In the genomic region with DNA sequence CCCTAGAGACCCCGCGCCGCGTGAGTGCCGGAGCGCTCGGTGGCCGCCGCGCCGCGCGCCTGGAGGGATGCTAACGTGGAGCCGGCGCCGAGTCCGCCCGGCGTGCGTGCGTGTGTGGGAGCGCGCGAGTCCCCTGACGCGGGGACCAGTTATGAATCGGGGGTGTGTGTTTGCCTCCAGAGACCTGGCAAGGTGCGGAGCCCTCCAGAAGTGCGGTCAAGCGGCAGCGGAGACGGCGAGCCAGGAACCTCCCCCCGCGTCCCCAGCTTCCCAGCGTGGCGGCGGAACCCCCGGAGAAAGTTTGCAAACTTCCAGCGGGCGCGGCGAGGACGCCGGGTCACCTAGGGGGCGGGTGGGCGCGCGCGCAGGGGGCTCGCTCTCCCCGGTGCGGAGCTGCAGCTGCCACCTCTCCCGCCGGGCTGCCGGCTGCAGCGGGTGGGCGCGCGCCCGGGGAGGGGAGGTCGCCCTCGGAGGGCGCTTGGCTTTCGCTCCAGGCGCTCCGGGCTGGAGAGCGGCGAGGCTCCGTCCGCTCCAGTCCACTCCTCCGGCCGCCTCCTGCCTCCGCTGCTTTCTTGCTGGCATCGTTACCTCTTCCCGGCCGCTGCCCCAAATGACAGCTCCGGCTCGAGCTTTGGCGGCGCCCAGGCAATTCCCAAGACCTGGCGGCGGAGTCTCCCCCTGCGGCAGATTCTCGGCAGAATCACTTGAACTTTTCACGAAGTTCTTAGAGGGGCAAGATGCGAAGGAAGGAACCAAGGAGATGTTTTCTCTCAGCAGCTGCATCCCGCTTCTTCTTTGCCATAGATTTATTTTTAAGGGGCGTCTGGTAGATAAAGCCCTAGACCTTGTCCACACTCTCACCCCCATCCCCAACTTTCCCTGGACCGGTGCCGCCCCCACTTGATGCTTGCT, we compare ENCODE assay signal across 8 cellular contexts. TPM values are rescaled to one million over a fixed set of nuclear protein-coding genes. Genes with fewer than 3 reads are reported as not detected.
DNase-seq lines count a peak whose midpoint lies in the region; ATAC-seq and TF ChIP-seq lines count a peak whose summit lies in the region.

No MANE protein-coding gene starts in this region.

- H3K4me3 ChIP-seq in HCT116 (replicated peaks in 1 of 2; ENCODE audit: low read depth in 1 of 2, low read length in 2 of 2): no peak overlapping the region
- H3K4me3 ChIP-seq in foreskin fibroblast (ENCODE audit: low read depth in 1 of 2, low read length in 2 of 2): peak overlapping the region; percentile 61 to 90
- peak overlapping the region; percentile 68 for H3K4me3 ChIP-seq in neuron (ENCODE audit: low read length)

- POLR2A ChIA-PET in HCT116 (lab: Charles Lee): no interaction called here
- POLR2A ChIA-PET in activated CD4-positive, alpha-beta memory T cell treated with anti-CD3 and anti-CD28 coated beads, Interleukin-2, amount 10 ng/mL, durations not matched to agents 7 days and 5 days (lab: Charles Lee): no interaction called here

- H3K9me2 ChIP-seq in HCT116 (ENCODE audit: insufficient read depth): no peaks in the 10 kb centered on the region

- TF ChIP-seq RAD21 in HCT116 (IDR thresholded peaks at IDR 0.05; ENCODE audit: low read depth): no peak

- no peak for ATAC-seq in HCT116

- H3K9me3 Mint-ChIP-seq in CD14-positive monocyte: peaks cover 0 to 27% (median 12%) of the 10 kb centered on the region in 7 donors
- H3K9me3 Mint-ChIP-seq in activated CD4-positive, alpha-beta memory T cell treated with anti-CD3 and anti-CD28 coated beads, Interleukin-2, amount 10 ng/mL, durations not matched to agents 7 days and 5 days: no peaks in the 10 kb centered on the region

- H3K27me3 Mint-ChIP-seq in CD14-positive monocyte (ENCODE audit: low read depth in 3 of 3): peaks cover 74 to 95% (median 84%) of the 10 kb centered on the region in 3 donors
- peaks cover 63% of the 10 kb centered on the region for H3K27me3 Mint-ChIP-seq in activated CD4-positive, alpha-beta memory T cell treated with anti-CD3 and anti-CD28 coated beads, Interleukin-2, amount 10 ng/mL, durations not matched to agents 7 days and 5 days

- no peaks in the 10 kb centered on the region for H3K79me2 ChIP-seq in HCT116 (ENCODE audit: insufficient read depth, low read length)

- peak overlapping the region; percentile 97 to 99 for H3K4me3 Mint-ChIP-seq in CD14-positive monocyte
- H3K4me3 Mint-ChIP-seq in activated CD4-positive, alpha-beta memory T cell treated with anti-CD3 and anti-CD28 coated beads, Interleukin-2, amount 10 ng/mL, durations not matched to agents 7 days and 5 days: peak overlapping the region; percentile 54

- H3K9me3 ChIP-seq in HCT116 (ENCODE audit: control insufficient read depth in 1 of 2, insufficient read depth in 1 of 2, low read depth in 1 of 2, low read length in 2 of 2) (no peaks in the 10 kb centered on the region), neuron (ENCODE audit: low read length) (no peaks in the 10 kb centered on the region)

- no peak overlapping the region for H2AFZ ChIP-seq in HCT116 (ENCODE audit: low read depth, low read length, poor library complexity, severe bottlenecking)
- H2AFZ ChIP-seq in neuron (ENCODE audit: low read depth, low read length): peak overlapping the region; percentile 37

- CTCF ChIA-PET in HCT116 (lab: Charles Lee): no interaction called here
- CTCF ChIA-PET in activated CD4-positive, alpha-beta memory T cell treated with anti-CD3 and anti-CD28 coated beads, Interleukin-2, amount 10 ng/mL, durations not matched to agents 7 days and 5 days (lab: Charles Lee): no interaction called here

- peak overlapping the region in 6 of 7 donors; percentile 81 to 95 (median 92) for H3K27ac Mint-ChIP-seq in CD14-positive monocyte
- no peak overlapping the region for H3K27ac Mint-ChIP-seq in activated CD4-positive, alpha-beta memory T cell treated with anti-CD3 and anti-CD28 coated beads, Interleukin-2, amount 10 ng/mL, durations not matched to agents 7 days and 5 days

- H3K27me3 ChIP-seq in HCT116 (ENCODE audit: insufficient read depth, low read length): peaks cover 40% of the 10 kb centered on the region
- H3K27me3 ChIP-seq in neuron (ENCODE audit: insufficient read depth, low read length): no peaks in the 10 kb centered on the region

- TF ChIP-seq CTCF in CD14-positive monocyte (IDR thresholded peaks at IDR 0.05) (no peak), HCT116 (IDR thresholded peaks at IDR 0.05 in 2 of 3, conservative IDR thresholded peaks at IDR 0.05 in 1 of 3; ENCODE audit: borderline replicate concordance in 1 of 3, insufficient read depth in 1 of 3, low read depth in 2 of 3, low read length in 2 of 3) (no peak), foreskin fibroblast (IDR thresholded peaks at IDR 0.05; ENCODE audit: low read depth, low read length) (no peak)

- intact Hi-C loops in CD14-positive monocyte (cut with micrococcal nuclease) (loop anchor here (5.0 to 10.0 kb wide), 2 partner anchors 272 to 275 kb away; no protein-coding TSS in a partner anchor), HCT116 (cut with micrococcal nuclease) (no loop called here)

- no peak for DNase-seq in CD14-positive monocyte (ENCODE audit: low spot score)
- no peak for DNase-seq in HCT116 (ENCODE audit: low read depth, low spot score)
- no peak for DNase-seq in activated CD4-positive, alpha-beta memory T cell treated with anti-CD3 and anti-CD28 coated beads, Interleukin-2, amount 10 ng/mL, durations not matched to agents 7 days and 5 days
- DNase-seq in foreskin fibroblast: peak in 1 of 2 donors; percentile 69
- no peak for DNase-seq in T-helper 9 cell
- DNase-seq in NCI-H2107 (lab: John Stamatoyannopoulos, UW): no peak
- no peak for DNase-seq in NCI-H2107 treated with DMSO at 0.1 percent for 48 hours (lab: John Stamatoyannopoulos, UW; ENCODE audit: unreplicated experiment)

- H3K4me2 ChIP-seq in HCT116 (ENCODE audit: low read length): peak overlapping the region; percentile 68

- no peaks in the 10 kb centered on the region for H4K20me1 ChIP-seq in HCT116 (ENCODE audit: insufficient read depth)

- no peak overlapping the region for H3K27ac ChIP-seq in HCT116 (ENCODE audit: low read depth, low read length)

- RAD21 ChIA-PET in HCT116 (lab: Charles Lee; ENCODE audit: low non-redundant PET in 1 of 2, low total read pairs in 2 of 2, uncharacterized antibody in 2 of 2, unreplicated experiment in 2 of 2): no interaction called here

- no peak for TF ChIP-seq POLR2A in HCT116 (IDR thresholded peaks at IDR 0.05; ENCODE audit: borderline replicate concordance, extremely low read depth, insufficient read depth, insufficient read length)

- H3K36me3 Mint-ChIP-seq in CD14-positive monocyte: peaks cover 3 to 13% of the 10 kb centered on the region in 2 donors
- no peaks in the 10 kb centered on the region for H3K36me3 Mint-ChIP-seq in activated CD4-positive, alpha-beta memory T cell treated with anti-CD3 and anti-CD28 coated beads, Interleukin-2, amount 10 ng/mL, durations not matched to agents 7 days and 5 days (ENCODE audit: low read depth)

- H3K9ac ChIP-seq in HCT116 (ENCODE audit: low read length): no peak overlapping the region

- H3K4me1 Mint-ChIP-seq in CD14-positive monocyte: peaks cover 38% of the 10 kb centered on the region
- H3K4me1 Mint-ChIP-seq in activated CD4-positive, alpha-beta memory T cell treated with anti-CD3 and anti-CD28 coated beads, Interleukin-2, amount 10 ng/mL, durations not matched to agents 7 days and 5 days: peaks cover 14% of the 10 kb centered on the region

- H3K4me1 ChIP-seq in HCT116 (ENCODE audit: control insufficient read depth in 1 of 2, insufficient read depth in 2 of 2, low read length in 2 of 2): peaks cover 5 to 11% of the 10 kb centered on the region in 2 experiments; a peak in 3 of 4 replicates
- peaks cover 32% of the 10 kb centered on the region for H3K4me1 ChIP-seq in neuron (ENCODE audit: insufficient read depth, low read length)

- no TSS peak for BruUV-seq in HCT116 (replicated peaks; lab: Mats Ljungman, UMichigan)

- H3K36me3 ChIP-seq in HCT116 (ENCODE audit: control insufficient read depth in 1 of 2, insufficient read depth in 2 of 2, low read length in 2 of 2) (no peaks in the 10 kb centered on the region), neuron (ENCODE audit: insufficient read depth, low read length) (no peaks in the 10 kb centered on the region)

TF ChIP-seq in HCT116, 20 proteins besides CTCF, POLR2A, EP300 and RAD21 (continues in another document):
- TF ChIP-seq FOSL1 (IDR thresholded peaks at IDR 0.05; ENCODE audit: low read depth) (no peak), CBX3 (IDR thresholded peaks at IDR 0.05; ENCODE audit: low read depth) (no peak), SP1 (IDR thresholded peaks at IDR 0.05; ENCODE audit: low read depth) (no peak), TCF7L2 (IDR thresholded peaks at IDR 0.05; ENCODE audit: borderline replicate concordance, extremely low read depth, insufficient read depth, insufficient read length) (no peak)
- TF ChIP-seq, protein P1, sequence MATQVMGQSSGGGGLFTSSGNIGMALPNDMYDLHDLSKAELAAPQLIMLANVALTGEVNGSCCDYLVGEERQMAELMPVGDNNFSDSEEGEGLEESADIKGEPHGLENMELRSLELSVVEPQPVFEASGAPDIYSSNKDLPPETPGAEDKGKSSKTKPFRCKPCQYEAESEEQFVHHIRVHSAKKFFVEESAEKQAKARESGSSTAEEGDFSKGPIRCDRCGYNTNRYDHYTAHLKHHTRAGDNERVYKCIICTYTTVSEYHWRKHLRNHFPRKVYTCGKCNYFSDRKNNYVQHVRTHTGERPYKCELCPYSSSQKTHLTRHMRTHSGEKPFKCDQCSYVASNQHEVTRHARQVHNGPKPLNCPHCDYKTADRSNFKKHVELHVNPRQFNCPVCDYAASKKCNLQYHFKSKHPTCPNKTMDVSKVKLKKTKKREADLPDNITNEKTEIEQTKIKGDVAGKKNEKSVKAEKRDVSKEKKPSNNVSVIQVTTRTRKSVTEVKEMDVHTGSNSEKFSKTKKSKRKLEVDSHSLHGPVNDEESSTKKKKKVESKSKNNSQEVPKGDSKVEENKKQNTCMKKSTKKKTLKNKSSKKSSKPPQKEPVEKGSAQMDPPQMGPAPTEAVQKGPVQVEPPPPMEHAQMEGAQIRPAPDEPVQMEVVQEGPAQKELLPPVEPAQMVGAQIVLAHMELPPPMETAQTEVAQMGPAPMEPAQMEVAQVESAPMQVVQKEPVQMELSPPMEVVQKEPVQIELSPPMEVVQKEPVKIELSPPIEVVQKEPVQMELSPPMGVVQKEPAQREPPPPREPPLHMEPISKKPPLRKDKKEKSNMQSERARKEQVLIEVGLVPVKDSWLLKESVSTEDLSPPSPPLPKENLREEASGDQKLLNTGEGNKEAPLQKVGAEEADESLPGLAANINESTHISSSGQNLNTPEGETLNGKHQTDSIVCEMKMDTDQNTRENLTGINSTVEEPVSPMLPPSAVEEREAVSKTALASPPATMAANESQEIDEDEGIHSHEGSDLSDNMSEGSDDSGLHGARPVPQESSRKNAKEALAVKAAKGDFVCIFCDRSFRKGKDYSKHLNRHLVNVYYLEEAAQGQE (IDR thresholded peaks at IDR 0.05; ENCODE audit: low read depth): no peak

RNA-seq across cellular contexts. Expression of a gene that starts 2.3 kb away (rescaled TPM):
- polyA plus RNA-seq in CD14-positive monocyte: 10 to 100 TPM; 25.1 to 44.2 TPM
- 0.49 TPM for total RNA-seq in HCT116 (2021; ENCODE audit: unreplicated experiment)
- 0.46 and 1.3 TPM in 2 replicates for polyA plus RNA-seq in HCT116 (2012)
- not detected for total RNA-seq in activated CD4-positive, alpha-beta memory T cell treated with anti-CD3 and anti-CD28 coated beads, Interleukin-2, amount 10 ng/mL, durations not matched to agents 7 days and 5 days

Comparison
In these comparisons a context has a peak if more than half of its experiments do, and no peak if none do; other contexts are left out.
1. H3K4me3 ChIP-seq: peak in foreskin fibroblast (2 of 2) and neuron (single experiment); none in HCT116 (0 of 2).